Comparison of ENCODE assay signal across 20 cellular contexts in genomic region chr20:53931597-53931996, GRCh38.
A peak's percentile ranks its signal among the peaks of the same experiment; 100 is the strongest.
DNase-seq lines count a peak whose midpoint lies in the region; ATAC-seq and TF ChIP-seq lines count a peak whose summit lies in the region.
"Had no signal": no experiment of that assay in that cellular context is flagged by ENCODE, and none has a peak within 500 bp of the region (broad histone marks: within the 10 kb centered on the region; RNA-seq: fewer than 3 reads in every experiment).

No MANE protein-coding gene starts in this region.

- H3K79me2 ChIP-seq in PC-3 (ENCODE audit: low read length) = no peaks in the 10 kb centered on the region

- H2AK9ac ChIP-seq in IMR-90 (replicated peaks; ENCODE audit: low read depth, low read length, poor library complexity) = no peak overlapping the region

- H3K9me1 ChIP-seq in IMR-90 (ENCODE audit: insufficient read depth, low read length) = peaks cover 17% of the 10 kb centered on the region

- H3K27ac ChIP-seq in IMR-90 (ENCODE audit: insufficient read depth, low read length) (no peak overlapping the region), PC-3 (ENCODE audit: low read length) (peak overlapping the region; percentile 30), epithelial cell of prostate (peak overlapping the region; percentile 70), dorsolateral prefrontal cortex (no peak overlapping the region), stomach (no peak overlapping the region)
- H3K27ac ChIP-seq: BLaER1 had no signal

- no peaks in the 10 kb centered on the region for H3F3A ChIP-seq in PC-3 (ENCODE audit: low read length, unreplicated experiment)

- H3K14ac ChIP-seq in IMR-90 (replicated peaks; ENCODE audit: low read depth, low read length) = no peak overlapping the region

- TF ChIP-seq CTCF in IMR-90 (conservative IDR thresholded peaks at IDR 0.05; ENCODE audit: low read depth, low read length) (no peak), PC-3 (conservative IDR thresholded peaks at IDR 0.05; ENCODE audit: low read depth, low read length) (no peak), dorsolateral prefrontal cortex (IDR thresholded peaks at IDR 0.05 in 54 of 56, conservative IDR thresholded peaks at IDR 0.05 in 2 of 56; ENCODE audit: low read depth in 1 of 56, partially characterized antibody in 56 of 56) (no peak), stomach (IDR thresholded peaks at IDR 0.05) (no peak)

- WGBS in IMR-90 (ENCODE audit: extremely low coverage in 2 of 2, insufficient read length in 1 of 2), 2 experiments = no CpG with 5 or more reads among the region's 1 CpG
- WGBS in stomach, 5 donors = 34 to 56% (median 50%) methylated on average over 1 of the region's 1 CpG

- no peak overlapping the region for H2AK5ac ChIP-seq in IMR-90 (ENCODE audit: low read depth, low read length)

- no peaks in the 10 kb centered on the region for H3K27me3 ChIP-seq in IMR-90 (ENCODE audit: control insufficient read depth, insufficient read depth, low read length)
- no peaks in the 10 kb centered on the region for H3K27me3 ChIP-seq in PC-3 (ENCODE audit: low read length)
- no peaks in the 10 kb centered on the region for H3K27me3 ChIP-seq in dorsolateral prefrontal cortex
- H3K27me3 ChIP-seq in stomach = no peaks in the 10 kb centered on the region
- H3K27me3 ChIP-seq: BLaER1 had no signal

- no peak for TF ChIP-seq RAD21 in IMR-90 (IDR thresholded peaks at IDR 0.05; ENCODE audit: low read length)

- H2AFZ ChIP-seq in IMR-90 (replicated peaks; ENCODE audit: low read length, poor library complexity) = no peak overlapping the region
- H2AFZ ChIP-seq in PC-3 (ENCODE audit: low read length) = no peak overlapping the region

- POLR2A ChIA-PET in IMR-90 (lab: Charles Lee; ENCODE audit: unreplicated experiment) (no interaction called here), PC-3 (lab: Charles Lee; ENCODE audit: unreplicated experiment) (no interaction called here)

- BruUV-seq in IMR-90 (replicated peaks; lab: Mats Ljungman, UMichigan) (no TSS peak), PC-3 (replicated peaks; lab: Mats Ljungman, UMichigan) (no TSS peak)

- no peak overlapping the region for H3K4ac ChIP-seq in IMR-90 (ENCODE audit: low read depth, low read length)

- H2BK20ac ChIP-seq in IMR-90 (ENCODE audit: low read depth, low read length) = no peak overlapping the region

- H3K4me1 ChIP-seq in IMR-90 (ENCODE audit: control insufficient read depth, insufficient read depth, low read length) = peaks cover 9% of the 10 kb centered on the region
- H3K4me1 ChIP-seq in PC-3 (ENCODE audit: insufficient read depth, low read length) = peaks cover 31% of the 10 kb centered on the region
- peaks cover 0 to 28% (median 10%) of the 10 kb centered on the region in 4 donors for H3K4me1 ChIP-seq in stomach

- H3K9me2 ChIP-seq in PC-3 (replicated peaks; ENCODE audit: low read length) = no peaks in the 10 kb centered on the region

- H4K8ac ChIP-seq in IMR-90 (ENCODE audit: low read depth in 2 of 2, low read length in 2 of 2) = no peak overlapping the region

- H3K79me1 ChIP-seq in IMR-90 (ENCODE audit: low read depth in 1 of 2, low read length in 2 of 2) = peaks cover 0 to 3% of the 10 kb centered on the region in 2 experiments; a peak in 1 of 4 replicates

- in situ Hi-C loops in IMR-90 (cut with MboI; ENCODE audit: low sequenced_read_pairs) = loop anchor here (25.0 kb wide), 2 partner anchors 769 to 1444 kb away; no protein-coding TSS in a partner anchor

- no peak overlapping the region for H3K9ac ChIP-seq in IMR-90 (ENCODE audit: low read depth, low read length)
- no peak overlapping the region for H3K9ac ChIP-seq in PC-3 (ENCODE audit: low read length)
- H3K9ac ChIP-seq: BLaER1 had no signal

- no peak overlapping the region for H4K91ac ChIP-seq in IMR-90 (ENCODE audit: insufficient read depth, low read depth, low read length)

- no peak for TF ChIP-seq EP300 in stomach (IDR thresholded peaks at IDR 0.05)

- H3K4me2 ChIP-seq in IMR-90 (ENCODE audit: low read depth, low read length) = no peak overlapping the region
- no peak overlapping the region for H3K4me2 ChIP-seq in PC-3 (ENCODE audit: low read length)
- H3K4me2 ChIP-seq: BLaER1 had no signal

- no peaks in the 10 kb centered on the region for H3K36me3 ChIP-seq in IMR-90 (ENCODE audit: control insufficient read depth, insufficient read depth, low read length)
- no peaks in the 10 kb centered on the region for H3K36me3 ChIP-seq in PC-3 (ENCODE audit: low read depth, low read length)
- no peaks in the 10 kb centered on the region for H3K36me3 ChIP-seq in stomach
- H3K36me3 ChIP-seq: BLaER1 had no signal

- CTCF ChIA-PET in IMR-90 (lab: Yijun Ruan, JAX) (interaction anchor here (0.7 to 1.7 kb wide), 5 partner anchors 8 to 177 kb away, joined by 3 to 8 read pairs (median 3); no protein-coding TSS in a partner anchor), PC-3 (lab: Charles Lee) (interaction anchor here (0.6 kb wide), 2 partner anchors 15 to 360 kb away, joined by 3 read pairs; no protein-coding TSS in a partner anchor)

- no peak overlapping the region for H3K23ac ChIP-seq in IMR-90 (ENCODE audit: low read depth, low read length)

- no peak overlapping the region for H3K18ac ChIP-seq in IMR-90 (ENCODE audit: low read depth, low read length)

- ATAC-seq in IMR-90 (ENCODE audit: low read depth) (no peak), PC-3 (no peak), GM18867 (IDR thresholded peaks at IDR 0.05; ENCODE audit: unreplicated experiment) (no peak)
- ATAC-seq: A549 had no signal

- H2BK5ac ChIP-seq in IMR-90 (ENCODE audit: low read depth, low read length, poor library complexity, severe bottlenecking) = no peak overlapping the region

- H2BK120ac ChIP-seq in IMR-90 (ENCODE audit: low read depth, low read length) = no peak overlapping the region

- H2BK15ac ChIP-seq in IMR-90 (ENCODE audit: low read depth, low read length) = peak overlapping the region; percentile 83; the same call in 1 of the 3 replicates

- no peak overlapping the region for H4K5ac ChIP-seq in IMR-90 (ENCODE audit: low read depth, low read length)

- no peak overlapping the region for H3K56ac ChIP-seq in IMR-90 (ENCODE audit: extremely low read depth, insufficient read depth, low read length)

- intact Hi-C loops in IMR-90 (cut with micrococcal nuclease) = no loop called here
- intact Hi-C loops in PC-3 (cut with micrococcal nuclease) = no loop called here
- intact Hi-C loops in dorsolateral prefrontal cortex (cut with DNase I) = no loop called here
- intact Hi-C loops in stomach (cut with DNase I; ENCODE audit: low total_unique reads) = no loop called here

- dilution Hi-C loops in IMR-90 (cut with HindIII; ENCODE audit: low sequenced_read_pairs, unreplicated experiment) = no loop called here

- no peak for TF ChIP-seq POLR2A in IMR-90 (IDR thresholded peaks at IDR 0.05; ENCODE audit: low read depth, low read length)
- no peak for TF ChIP-seq POLR2A in stomach (IDR thresholded peaks at IDR 0.05)

- peak; percentile 1 for DNase-seq in CD1c-positive myeloid dendritic cell (ENCODE audit: extremely low spot score)
- no peak for DNase-seq in IMR-90
- DNase-seq in PC-3 = no peak
- DNase-seq in epithelial cell of prostate (ENCODE audit: low read depth, low spot score) = no peak
- no peak for DNase-seq in germinal center (ENCODE audit: low spot score)
- DNase-seq in dorsolateral prefrontal cortex = no peak
- no peak for DNase-seq in stomach
- DNase-seq: CD8-positive, alpha-beta memory T cell; H9; NCI-H1048; NCI-H146; NCI-H2029 treated with DMSO at 0.1 percent for 48 hours; NCI-H2171 treated with DMSO at 0.1 percent for 48 hours; NCI-H446; NCI-H526 treated with DMSO at 0.1 percent for 48 hours; RPMI8226; SIG-M5 had no signal

- H3K9me3 ChIP-seq in IMR-90 (ENCODE audit: control insufficient read depth, insufficient read depth, low read length) (no peaks in the 10 kb centered on the region), PC-3 (ENCODE audit: low read length) (no peaks in the 10 kb centered on the region), stomach (no peaks in the 10 kb centered on the region)
- H3K9me3 ChIP-seq: A549, BLaER1 had no signal

- no peaks in the 10 kb centered on the region for H4K20me1 ChIP-seq in IMR-90 (ENCODE audit: insufficient read depth, low read length)
- H4K20me1 ChIP-seq in PC-3 (ENCODE audit: low read length) = no peaks in the 10 kb centered on the region
- H4K20me1 ChIP-seq: BLaER1 had no signal

- H3K4me3 ChIP-seq in IMR-90 (ENCODE audit: insufficient read depth, low read depth, low read length) (no peak overlapping the region), PC-3 (ENCODE audit: low read length) (no peak overlapping the region), dorsolateral prefrontal cortex (no peak overlapping the region), stomach (no peak overlapping the region)
- H3K4me3 ChIP-seq: A549, BLaER1 had no signal

TF ChIP-seq in IMR-90, 13 proteins besides CTCF, POLR2A, EP300 and RAD21:
- TF ChIP-seq, protein P1, sequence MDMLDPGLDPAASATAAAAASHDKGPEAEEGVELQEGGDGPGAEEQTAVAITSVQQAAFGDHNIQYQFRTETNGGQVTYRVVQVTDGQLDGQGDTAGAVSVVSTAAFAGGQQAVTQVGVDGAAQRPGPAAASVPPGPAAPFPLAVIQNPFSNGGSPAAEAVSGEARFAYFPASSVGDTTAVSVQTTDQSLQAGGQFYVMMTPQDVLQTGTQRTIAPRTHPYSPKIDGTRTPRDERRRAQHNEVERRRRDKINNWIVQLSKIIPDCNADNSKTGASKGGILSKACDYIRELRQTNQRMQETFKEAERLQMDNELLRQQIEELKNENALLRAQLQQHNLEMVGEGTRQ (IDR thresholded peaks at IDR 0.05; ENCODE audit: low read depth, low read length) = no peak
- TF ChIP-seq BHLHE40 (IDR thresholded peaks at IDR 0.05; ENCODE audit: low read depth, low read length) (no peak), RCOR1 (IDR thresholded peaks at IDR 0.05; ENCODE audit: insufficient replicate concordance, low read length) (no peak), NFE2L2 (IDR thresholded peaks at IDR 0.05; ENCODE audit: low read depth, low read length) (no peak), MAFK (IDR thresholded peaks at IDR 0.05; ENCODE audit: low read depth, low read length) (no peak), FOS (IDR thresholded peaks at IDR 0.05; ENCODE audit: low read depth, low read length) (no peak), MXI1 (IDR thresholded peaks at IDR 0.05; ENCODE audit: borderline replicate concordance, low read depth, low read length) (no peak), ELK1 (IDR thresholded peaks at IDR 0.05; ENCODE audit: borderline replicate concordance, low read depth, low read length) (no peak), CHD1 (IDR thresholded peaks at IDR 0.05; ENCODE audit: low read depth, low read length) (no peak), RFX5 (IDR thresholded peaks at IDR 0.05; ENCODE audit: low read depth, low read length) (no peak)

Comparison
In these comparisons a context has a peak if more than half of its experiments do, and no peak if none do; other contexts are left out.
1. H3K27ac ChIP-seq: peak in PC-3 (single experiment) and epithelial cell of prostate (single experiment); none in IMR-90 (single experiment), dorsolateral prefrontal cortex (0 of 59) and stomach (0 of 5).